Comparison of ENCODE assay signal across 21 cellular contexts in the genomic region with DNA sequence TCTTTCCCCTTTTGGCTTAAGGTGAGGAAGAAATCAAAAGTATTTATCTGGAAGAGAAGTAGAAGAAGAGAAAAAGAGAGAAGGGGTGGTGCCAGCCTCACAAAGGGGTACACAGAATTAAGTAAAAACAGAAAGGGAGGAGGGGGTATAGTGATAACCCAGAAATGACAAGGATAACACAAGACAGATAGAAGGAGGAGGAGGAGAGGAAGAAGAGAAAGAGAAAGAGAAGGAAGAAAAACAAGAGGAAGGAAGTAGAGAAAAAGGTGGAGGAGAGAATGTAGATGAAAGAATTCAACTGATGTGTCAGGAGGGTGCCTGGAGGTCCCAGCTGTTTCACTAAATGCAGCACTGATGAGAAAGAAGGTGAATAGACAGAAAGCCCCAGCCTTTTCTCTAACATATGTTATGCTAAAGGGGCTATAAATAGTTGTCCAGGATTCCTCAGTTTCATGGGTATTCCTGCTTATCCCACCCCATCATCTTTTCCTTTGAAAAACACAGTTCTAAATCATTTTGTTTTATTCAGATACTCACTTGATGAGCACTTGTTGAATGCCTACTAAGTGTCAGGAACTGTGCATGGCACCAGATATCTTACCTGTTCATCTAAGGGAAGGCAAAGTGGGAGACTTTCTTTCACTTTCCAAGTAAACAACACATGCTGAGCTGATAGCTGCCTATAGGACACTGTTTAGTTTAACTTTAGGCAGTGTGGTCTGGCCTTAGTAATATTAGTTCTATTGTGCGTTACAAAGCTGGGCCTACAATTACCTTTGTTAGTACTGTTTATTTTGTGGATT. TPM values are rescaled to one million over a fixed set of nuclear protein-coding genes. Genes with fewer than 3 reads are reported as not detected.
"Had no signal": no experiment of that assay in that cellular context is flagged by ENCODE, and none has a peak within 500 bp of the region (broad histone marks: within the 10 kb centered on the region; RNA-seq: fewer than 3 reads in every experiment).

No MANE protein-coding gene starts in this region.

- ATAC-seq: activated naive CD8-positive, alpha-beta T cell treated with anti-CD3 and anti-CD28 coated beads, Interleukin-2, amount 50 U/mL, for 24 hours; heart left ventricle; left lung; naive thymus-derived CD8-positive, alpha-beta T cell; T-cell had no signal

- H3K4me1 ChIP-seq: heart left ventricle, left lung, transverse colon had no signal

- H3K4me1 Mint-ChIP-seq: activated naive CD8-positive, alpha-beta T cell treated with anti-CD3 and anti-CD28 coated beads, Interleukin-2, amount 50 U/mL, for 24 hours; memory B cell; naive thymus-derived CD8-positive, alpha-beta T cell; T-cell had no signal

- H3K27ac ChIP-seq: epithelial cell of prostate, heart left ventricle, left lung, neutrophil, transverse colon had no signal

- H3K27me3 Mint-ChIP-seq: activated naive CD8-positive, alpha-beta T cell treated with anti-CD3 and anti-CD28 coated beads, Interleukin-2, amount 50 U/mL, for 24 hours; memory B cell; naive thymus-derived CD8-positive, alpha-beta T cell; T-cell had no signal

- H3K27me3 ChIP-seq: heart left ventricle, left lung, neutrophil, transverse colon had no signal

- H3K27ac Mint-ChIP-seq: activated naive CD8-positive, alpha-beta T cell treated with anti-CD3 and anti-CD28 coated beads, Interleukin-2, amount 50 U/mL, for 24 hours; memory B cell; naive thymus-derived CD8-positive, alpha-beta T cell; T-cell had no signal

- H3K4me3 ChIP-seq: heart left ventricle, left lung, transverse colon had no signal

- DNase-seq: activated CD4-positive, alpha-beta T cell treated with anti-CD3 and anti-CD28 coated beads for 1 hour; activated CD4-positive, alpha-beta T cell treated with anti-CD3 and anti-CD28 coated beads, Interleukin-2, amount 50 U/mL, for 4 hours; activated naive CD4-positive, alpha-beta T cell treated with Interleukin-2 at 50 U/mL for 16 hours; activated naive CD8-positive, alpha-beta T cell treated with anti-CD3 and anti-CD28 coated beads, Interleukin-2, amount 50 U/mL, for 24 hours; activated T-cell treated with anti-CD3 and anti-CD28 coated beads for 4 hours; aorta; effector memory CD4-positive, alpha-beta T cell; heart left ventricle; islet precursor cell; left lung; naive thymus-derived CD8-positive, alpha-beta T cell; posterior cingulate gyrus; stimulated activated CD4-positive, alpha-beta T cell treated with anti-CD3 and anti-CD28 coated beads, Interleukin-15, amount 100 ng/mL, for 24 hours; stimulated activated CD4-positive, alpha-beta T cell treated with anti-CD3 and anti-CD28 coated beads, Interleukin-4, amount 100 ng/mL, for 24 hours; stimulated activated naive CD4-positive, alpha-beta T cell; T-cell; T1000; transverse colon had no signal

- H3K4me3 Mint-ChIP-seq: activated naive CD8-positive, alpha-beta T cell treated with anti-CD3 and anti-CD28 coated beads, Interleukin-2, amount 50 U/mL, for 24 hours; memory B cell; naive thymus-derived CD8-positive, alpha-beta T cell; T-cell had no signal

- H3K36me3 ChIP-seq: heart left ventricle, left lung, neutrophil, transverse colon had no signal

- H3K9me3 ChIP-seq: heart left ventricle, left lung, neutrophil, transverse colon had no signal

- H3K36me3 Mint-ChIP-seq: memory B cell; naive thymus-derived CD8-positive, alpha-beta T cell; T-cell had no signal

RNA-seq across cellular contexts. Expression of a gene that starts 8.0 kb away (rescaled TPM):
- total RNA-seq: naive thymus-derived CD8-positive, alpha-beta T cell; T-cell had no signal
- polyA plus RNA-seq: naive thymus-derived CD8-positive, alpha-beta T cell had no signal
